In genomic region chr1:43973981-43974442, GRCh38 we compare ENCODE assay signal across 7 cellular contexts.
DNase-seq lines count a peak whose midpoint lies in the region; ATAC-seq and TF ChIP-seq lines count a peak whose summit lies in the region.

No MANE protein-coding gene starts in this region.

- TF ChIP-seq CTCF in GM12875 (IDR thresholded peaks at IDR 0.05; ENCODE audit: borderline replicate concordance, insufficient read depth, low read depth, low read length) (no peak), nephron progenitor cell (IDR thresholded peaks at IDR 0.05) (no peak)

- DNase-seq in NCI-H510A treated with DMSO at 0.1 percent for 48 hours (lab: John Stamatoyannopoulos, UW) (peak; percentile 100), nephron progenitor cell (no peak), activated gamma-delta T cell treated with Interleukin-2 at 50 U/mL for 16 hours (no peak), DMS114 treated with DMSO at 0.1 percent for 48 hours (lab: John Stamatoyannopoulos, UW; ENCODE audit: unreplicated experiment) (no peak)

- no peak for ATAC-seq in GM21381 (IDR thresholded peaks at IDR 0.05; ENCODE audit: unreplicated experiment)

- H3K4me3 Mint-ChIP-seq in nephron progenitor cell: peak overlapping the region; percentile 93

- no peaks in the 10 kb centered on the region for H3K9me3 Mint-ChIP-seq in nephron progenitor cell

- H3K4me3 ChIP-seq in GM12875 (ENCODE audit: low read depth, low read length) (peak overlapping the region; percentile 96), duodenal mucosa (ENCODE audit: low read depth in 1 of 2, low read length in 2 of 2) (peak overlapping the region; percentile 82 to 93)

- peaks cover 19 to 29% of the 10 kb centered on the region in 2 donors for H3K36me3 ChIP-seq in duodenal mucosa (ENCODE audit: control insufficient read depth in 1 of 2, insufficient read depth in 2 of 2, low read length in 2 of 2)

- peak overlapping the region; percentile 89 for H3K27ac ChIP-seq in duodenal mucosa (ENCODE audit: low read depth, low read length)

- H3K27me3 ChIP-seq in duodenal mucosa (ENCODE audit: control insufficient read depth in 1 of 2, insufficient read depth in 2 of 2, low read length in 2 of 2): no peaks in the 10 kb centered on the region

- H3K9ac ChIP-seq in duodenal mucosa (ENCODE audit: low read depth in 1 of 2, low read length in 2 of 2): peak overlapping the region; percentile 87 to 99

- H3K4me1 ChIP-seq in duodenal mucosa (ENCODE audit: control insufficient read depth in 1 of 2, insufficient read depth in 2 of 2, low read length in 2 of 2): peaks cover 49 to 62% of the 10 kb centered on the region in 2 donors

- H3K27ac Mint-ChIP-seq in nephron progenitor cell: no peak overlapping the region

- H3K36me3 Mint-ChIP-seq in nephron progenitor cell (ENCODE audit: low read depth): peaks cover 26% of the 10 kb centered on the region

- peaks cover 63% of the 10 kb centered on the region for H3K4me1 Mint-ChIP-seq in nephron progenitor cell

- no peaks in the 10 kb centered on the region for H3K9me3 ChIP-seq in duodenal mucosa (ENCODE audit: control insufficient read depth in 1 of 2, low read length in 2 of 2)

- H3K27me3 Mint-ChIP-seq in nephron progenitor cell (ENCODE audit: low read depth, poor library complexity): peaks cover 4% of the 10 kb centered on the region
